12 cellular contexts compared by ENCODE assay signal in genomic region chr14:103653802-103654201, GRCh38. TPM values are rescaled to one million over a fixed set of nuclear protein-coding genes. Genes with fewer than 3 reads are reported as not detected.
DNase-seq lines count a peak whose midpoint lies in the region; ATAC-seq lines count a peak whose summit lies in the region.
"Had no signal": no experiment of that assay in that cellular context is flagged by ENCODE, and none has a peak within 500 bp of the region (broad histone marks: within the 10 kb centered on the region; RNA-seq: fewer than 3 reads in every experiment).

No MANE protein-coding gene starts in this region.

- CTCF ChIA-PET in activated CD4-positive, alpha-beta T cell treated with anti-CD3 and anti-CD28 coated beads, Interleukin-2, amount 10 ng/mL, durations not matched to agents 7 days and 5 days (lab: Charles Lee), result no interaction called here

- H3K27ac Mint-ChIP-seq in activated CD4-positive, alpha-beta T cell treated with anti-CD3 and anti-CD28 coated beads, Interleukin-2, amount 10 ng/mL, durations not matched to agents 7 days and 5 days, result peak overlapping the region; percentile 58

- H2AFZ ChIP-seq in mesenchymal stem cell (ENCODE audit: low read depth, low read length), result no peak overlapping the region

- no peak overlapping the region for H2BK15ac ChIP-seq in mesenchymal stem cell (ENCODE audit: low read depth, poor library complexity, severe bottlenecking)

- H3K4me3 ChIP-seq in mesenchymal stem cell (ENCODE audit: insufficient read depth in 1 of 2, low read depth in 1 of 2, low read length in 2 of 2), result no peak overlapping the region
- peak overlapping the region in 1 of 2 donors; percentile 35 for H3K4me3 ChIP-seq in stomach smooth muscle (ENCODE audit: low read length in 2 of 2)

- H3K9ac ChIP-seq in mesenchymal stem cell (ENCODE audit: low read length), result peak overlapping the region; percentile 51
- peak overlapping the region in 1 of 2 donors; percentile 1 for H3K9ac ChIP-seq in stomach smooth muscle (ENCODE audit: low read length in 2 of 2)

- no peak overlapping the region for H3K4me2 ChIP-seq in mesenchymal stem cell (ENCODE audit: low read length, poor library complexity, severe bottlenecking)

- H3K36me3 ChIP-seq in mesenchymal stem cell (ENCODE audit: control insufficient read depth in 1 of 2, insufficient read depth in 2 of 2, low read depth in 1 of 2, low read length in 2 of 2), result peaks cover 34 to 45% of the 10 kb centered on the region in 2 experiments
- H3K36me3 ChIP-seq in stomach smooth muscle (ENCODE audit: control insufficient read depth in 2 of 2, insufficient read depth in 2 of 2, low read length in 2 of 2), result peaks cover 28 to 31% of the 10 kb centered on the region in 2 donors

- WGBS in mesenchymal stem cell, result 99% methylated on average over 4 of the region's 4 CpGs

- no peak overlapping the region for H3K4me3 Mint-ChIP-seq in activated CD4-positive, alpha-beta T cell treated with anti-CD3 and anti-CD28 coated beads, Interleukin-2, amount 10 ng/mL, durations not matched to agents 7 days and 5 days

- no peaks in the 10 kb centered on the region for H3K9me3 Mint-ChIP-seq in activated CD4-positive, alpha-beta T cell treated with anti-CD3 and anti-CD28 coated beads, Interleukin-2, amount 10 ng/mL, durations not matched to agents 7 days and 5 days

- no peak overlapping the region for H3K18ac ChIP-seq in mesenchymal stem cell (ENCODE audit: low read depth in 1 of 2, low read length in 2 of 2)

- no peak overlapping the region for H4K8ac ChIP-seq in mesenchymal stem cell (ENCODE audit: low read length)

- no peak overlapping the region for H2BK12ac ChIP-seq in mesenchymal stem cell (ENCODE audit: low read length in 2 of 2)

- no peak overlapping the region for H3K4ac ChIP-seq in mesenchymal stem cell (ENCODE audit: low read depth in 1 of 2, low read length in 2 of 2)

- H2BK120ac ChIP-seq in mesenchymal stem cell (ENCODE audit: low read depth, low read length), result no peak overlapping the region

- no peak overlapping the region for H2AK5ac ChIP-seq in mesenchymal stem cell (ENCODE audit: low read length, severe bottlenecking)

- H3K27me3 Mint-ChIP-seq in activated CD4-positive, alpha-beta T cell treated with anti-CD3 and anti-CD28 coated beads, Interleukin-2, amount 10 ng/mL, durations not matched to agents 7 days and 5 days, result no peaks in the 10 kb centered on the region

- no peak for ATAC-seq in GM21390 (IDR thresholded peaks at IDR 0.05; ENCODE audit: unreplicated experiment)

- H3K9me3 ChIP-seq in mesenchymal stem cell (ENCODE audit: control insufficient read depth, low read length) (no peaks in the 10 kb centered on the region), stomach smooth muscle (ENCODE audit: control insufficient read depth in 2 of 2, low read length in 2 of 2) (no peaks in the 10 kb centered on the region)

- H3K27me3 ChIP-seq in mesenchymal stem cell (ENCODE audit: control insufficient read depth in 1 of 2, insufficient read depth in 1 of 2, low read length in 2 of 2) (no peaks in the 10 kb centered on the region), stomach smooth muscle (ENCODE audit: control insufficient read depth in 1 of 2, insufficient read depth in 2 of 2, low read length in 2 of 2) (no peaks in the 10 kb centered on the region)
- H3K27me3 ChIP-seq: brain microvascular endothelial cell had no signal

- H3K27ac ChIP-seq in caudate nucleus (ENCODE audit: low read depth, low read length) (peak overlapping the region; percentile 11), mesenchymal stem cell (ENCODE audit: low read length, poor library complexity, severe bottlenecking) (peak overlapping the region; percentile 2), stomach smooth muscle (ENCODE audit: low read length) (peak overlapping the region; percentile 46)
- H3K27ac ChIP-seq: brain microvascular endothelial cell had no signal

- H3K14ac ChIP-seq in mesenchymal stem cell (ENCODE audit: low read length in 2 of 2), result no peak overlapping the region

- no peak overlapping the region for H2BK5ac ChIP-seq in mesenchymal stem cell (ENCODE audit: low read depth, low read length, poor library complexity, severe bottlenecking)

- peaks cover 13% of the 10 kb centered on the region for H3K36me3 Mint-ChIP-seq in activated CD4-positive, alpha-beta T cell treated with anti-CD3 and anti-CD28 coated beads, Interleukin-2, amount 10 ng/mL, durations not matched to agents 7 days and 5 days (ENCODE audit: low read depth)

- H3K4me1 Mint-ChIP-seq in activated CD4-positive, alpha-beta T cell treated with anti-CD3 and anti-CD28 coated beads, Interleukin-2, amount 10 ng/mL, durations not matched to agents 7 days and 5 days, result peaks cover 6% of the 10 kb centered on the region

- POLR2A ChIA-PET in activated CD4-positive, alpha-beta T cell treated with anti-CD3 and anti-CD28 coated beads, Interleukin-2, amount 10 ng/mL, durations not matched to agents 7 days and 5 days (lab: Charles Lee), result no interaction called here

- no peak overlapping the region for H3K23ac ChIP-seq in mesenchymal stem cell (ENCODE audit: low read length in 2 of 2)

- H4K91ac ChIP-seq in mesenchymal stem cell (ENCODE audit: low read length), result no peak overlapping the region

- H3K4me1 ChIP-seq in mesenchymal stem cell (ENCODE audit: control insufficient read depth, insufficient read depth, low read depth, low read length) (peaks cover 15% of the 10 kb centered on the region), stomach smooth muscle (ENCODE audit: control insufficient read depth, insufficient read depth, low read length) (peaks cover 32% of the 10 kb centered on the region)

- DNase-seq in activated CD4-positive, alpha-beta T cell treated with anti-CD3 and anti-CD28 coated beads, Interleukin-2, amount 10 ng/mL, durations not matched to agents 7 days and 5 days, result no peak
- DNase-seq in activated CD4-positive, alpha-beta T cell treated with anti-CD3 and anti-CD28 coated beads, Interleukin-2, amount 50 U/mL, for 1 hour, result no peak
- DNase-seq in caudate nucleus (lab: John Stamatoyannopoulos, UW) (peak in 1 of 61 donors; percentile 51), mesenchymal stem cell (no peak), mesenteric fat pad (ENCODE audit: low spot score) (no peak)
- no peak for DNase-seq in activated CD4-positive, CD25-positive, alpha-beta regulatory T cell (lab: John Stamatoyannopoulos, UW)
- DNase-seq: brain microvascular endothelial cell, KG1, NCI-H1694, SHP77 had no signal

- peaks cover 9% of the 10 kb centered on the region for H3K79me1 ChIP-seq in mesenchymal stem cell (replicated peaks; ENCODE audit: low read length, poor library complexity, severe bottlenecking)

RNA-seq across cellular contexts. Expression of gene KLC1, which starts 24.8 kb away (rescaled TPM):
- total RNA-seq in activated CD4-positive, alpha-beta T cell treated with anti-CD3 and anti-CD28 coated beads, Interleukin-2, amount 10 ng/mL, durations not matched to agents 7 days and 5 days, result 100 to 1,000 TPM; 126 to 135 TPM
- 83.2 TPM for polyA plus RNA-seq in mesenchymal stem cell (2013, experiment 1 of 2)
- polyA plus RNA-seq in mesenchymal stem cell (2013, experiment 2 of 2), result 80.5 TPM
- 200 TPM for total RNA-seq in mesenteric fat pad
